In the genomic region with DNA sequence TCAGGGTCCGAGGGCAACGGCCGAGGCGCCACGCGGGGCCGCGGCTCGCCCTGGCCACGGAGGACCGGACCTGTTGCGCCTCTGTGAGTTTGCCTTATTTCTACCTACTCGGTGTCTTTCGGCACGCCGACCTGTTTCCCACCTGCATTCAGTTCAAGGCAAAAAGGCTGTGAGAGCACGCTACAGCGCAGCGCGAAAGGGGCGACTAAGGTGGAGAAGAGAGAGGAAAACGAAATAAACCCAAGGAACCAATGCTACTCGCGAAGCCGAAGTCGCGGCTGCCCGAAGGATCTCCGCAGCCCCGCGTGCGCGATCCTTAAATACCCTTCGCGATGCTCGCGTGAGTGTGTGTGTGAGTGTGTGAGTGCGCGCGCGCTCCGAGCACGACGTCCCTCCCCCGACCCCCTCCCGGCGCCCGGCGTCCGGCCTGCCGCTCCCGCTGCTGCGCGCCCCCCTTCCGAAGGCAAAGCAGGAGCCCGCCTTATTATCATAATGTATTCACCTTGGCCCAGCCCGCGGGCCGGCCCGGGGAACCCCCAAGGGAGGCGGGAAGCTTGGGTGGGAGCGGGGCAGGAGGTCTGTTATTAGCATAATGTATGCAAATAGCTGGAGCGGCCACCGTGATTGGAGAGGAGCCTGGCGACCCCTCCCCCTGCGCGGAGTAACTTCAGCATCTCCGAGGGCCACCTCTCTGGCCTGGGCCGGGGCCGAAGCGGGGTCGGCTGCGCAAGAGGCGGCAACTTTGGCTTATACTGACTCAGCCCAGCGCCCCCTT, we compare ENCODE assay signal across 8 cellular contexts. TPM values are rescaled to one million over a fixed set of nuclear protein-coding genes. Genes with fewer than 3 reads are reported as not detected.
DNase-seq lines count a peak whose midpoint lies in the region; ATAC-seq and TF ChIP-seq lines count a peak whose summit lies in the region.

A gene (minus strand): TSS at position 293 of the 775 bp plus-strand sequence.

- H3K27ac Mint-ChIP-seq in dendritic cell treated with granulocyte-macrophage colony-stimulating factor and Interleukin-4, amounts not matched to agents 40 ng/mL and 50 ng/mL, for 4 days: no peak within 1 kb of the TSS

- POLR2A ChIA-PET in AG04450 (lab: Yijun Ruan, JAX): interaction anchor here (0.6 kb wide), 1 partner anchor 1135 kb away, joined by 3 read pairs; no protein-coding TSS in a partner anchor

- CTCF ChIA-PET in AG04450 (lab: Charles Lee): interaction anchor here (1.5 kb wide), 1 partner anchor 14 kb away, joined by 4 read pairs; no protein-coding TSS in a partner anchor

- no peaks in the 10 kb centered on the region for H3K9me3 Mint-ChIP-seq in dendritic cell treated with granulocyte-macrophage colony-stimulating factor and Interleukin-4, amounts not matched to agents 40 ng/mL and 50 ng/mL, for 4 days

- intact Hi-C loops in dendritic cell treated with granulocyte-macrophage colony-stimulating factor and Interleukin-4, amounts not matched to agents 40 ng/mL and 50 ng/mL, for 4 days (cut with micrococcal nuclease): no loop called here

- H3K27me3 ChIP-seq in AG04450 (ENCODE audit: control insufficient read depth, insufficient read depth, low read length): peaks cover 47% of the 10 kb centered on the region
- peaks cover 39% of the 10 kb centered on the region for H3K27me3 ChIP-seq in HUES48 (ENCODE audit: control insufficient read depth, insufficient read depth, low read length)

- H3K9ac ChIP-seq in HUES48 (ENCODE audit: low read depth, low read length): peak within 1 kb of the TSS; percentile 66

- H3K9me3 ChIP-seq in AG04450 (ENCODE audit: control insufficient read depth, insufficient read depth, low read length) (peaks cover 8% of the 10 kb centered on the region; the same call in 1 of the 2 replicates), HUES48 (ENCODE audit: control insufficient read depth, insufficient read depth, low read length) (no peaks in the 10 kb centered on the region)

- DNase-seq in AG04450 (ENCODE audit: low read depth, low spot score): no peak
- DNase-seq in activated CD4-positive, alpha-beta T cell treated with anti-CD3 and anti-CD28 coated beads for 1 hour: peak; percentile 22
- DNase-seq in left lobe of liver (ENCODE audit: low spot score): peak; percentile 49
- peak; percentile 48 for DNase-seq in stimulated activated CD4-positive, alpha-beta T cell treated with anti-CD3 and anti-CD28 coated beads, Interleukin-4, amount 100 ng/mL, for 1 hour
- no peak for DNase-seq in NCI-H187 treated with DMSO at 0.1 percent for 48 hours (lab: John Stamatoyannopoulos, UW)

- peaks cover 67% of the 10 kb centered on the region for H3K27me3 Mint-ChIP-seq in dendritic cell treated with granulocyte-macrophage colony-stimulating factor and Interleukin-4, amounts not matched to agents 40 ng/mL and 50 ng/mL, for 4 days

- no peak within 1 kb of the TSS for H3K27ac ChIP-seq in AG04450 (ENCODE audit: low read depth, low read length)
- peak within 1 kb of the TSS; percentile 46 for H3K27ac ChIP-seq in HUES48 (ENCODE audit: low read depth, low read length)

- H3K36me3 Mint-ChIP-seq in dendritic cell treated with granulocyte-macrophage colony-stimulating factor and Interleukin-4, amounts not matched to agents 40 ng/mL and 50 ng/mL, for 4 days (ENCODE audit: low read depth): no peaks in the 10 kb centered on the region

- H3K4me3 ChIP-seq in AG04450 (ENCODE audit: low read depth, low read length) (peak within 1 kb of the TSS; percentile 55), HUES48 (ENCODE audit: low read depth, low read length) (peak within 1 kb of the TSS; percentile 71)

- no peaks in the 10 kb centered on the region for H3K36me3 ChIP-seq in HUES48 (ENCODE audit: control insufficient read depth, insufficient read depth, low read length)

- peak; percentile 60 for ATAC-seq in left lobe of liver
- ATAC-seq in HG03442 (IDR thresholded peaks at IDR 0.05; ENCODE audit: unreplicated experiment): no peak

- peaks cover 16% of the 10 kb centered on the region for H3K4me1 Mint-ChIP-seq in dendritic cell treated with granulocyte-macrophage colony-stimulating factor and Interleukin-4, amounts not matched to agents 40 ng/mL and 50 ng/mL, for 4 days (ENCODE audit: low read depth)

- peaks cover 8% of the 10 kb centered on the region for H3K4me1 ChIP-seq in HUES48 (ENCODE audit: control insufficient read depth, insufficient read depth, low read length)

- no peak for TF ChIP-seq CTCF in AG04450 (IDR thresholded peaks at IDR 0.05; ENCODE audit: low read depth, low read length)

- peak within 1 kb of the TSS; percentile 61 for H3K4me3 Mint-ChIP-seq in dendritic cell treated with granulocyte-macrophage colony-stimulating factor and Interleukin-4, amounts not matched to agents 40 ng/mL and 50 ng/mL, for 4 days

RNA-seq across cellular contexts. Expression of the gene that starts here (rescaled TPM):
- 0.01 TPM in 1 of 2 replicates, not detected in the other for polyA plus RNA-seq in AG04450 (2011; rRNA removed)
- polyA minus RNA-seq in AG04450 (2011; rRNA and poly(A)+ RNA removed): not detected in 2 replicates
- 2.5 TPM for total RNA-seq in left lobe of liver

Comparison
In these comparisons a context has a peak if more than half of its experiments do, and no peak if none do; other contexts are left out.
1. DNase-seq: peak in activated CD4-positive, alpha-beta T cell treated with anti-CD3 and anti-CD28 coated beads for 1 hour (single experiment), left lobe of liver (single experiment) and stimulated activated CD4-positive, alpha-beta T cell treated with anti-CD3 and anti-CD28 coated beads, Interleukin-4, amount 100 ng/mL, for 1 hour (single experiment); none in AG04450 (single experiment) and NCI-H187 treated with DMSO at 0.1 percent for 48 hours (single experiment).